ENCODE assay signal across 1 cellular context in the genomic region with DNA sequence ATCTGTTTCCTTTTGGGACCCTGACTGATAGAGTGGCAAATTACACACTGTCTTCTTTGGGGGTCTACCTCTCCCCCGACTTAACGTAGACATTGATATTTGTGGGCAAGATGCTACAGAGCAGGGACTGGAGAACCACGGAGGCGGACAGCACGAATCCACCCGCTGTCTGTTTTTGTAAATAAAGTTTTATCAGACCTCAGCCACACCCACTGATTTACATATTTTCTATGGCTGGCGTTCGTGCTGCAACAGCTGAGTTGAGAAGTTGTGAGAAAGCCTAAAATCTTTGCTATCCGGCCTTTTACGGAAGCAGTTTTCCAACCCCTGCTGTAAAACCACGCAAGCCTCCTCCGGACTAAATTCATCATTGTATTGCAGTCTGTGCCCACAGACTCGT.
TF ChIP-seq lines count a peak whose summit lies in the region.

No MANE protein-coding gene starts in this region.

TF ChIP-seq in K562, 482 proteins besides CTCF, POLR2A, EP300 and RAD21:
- TF ChIP-seq, protein P1, sequence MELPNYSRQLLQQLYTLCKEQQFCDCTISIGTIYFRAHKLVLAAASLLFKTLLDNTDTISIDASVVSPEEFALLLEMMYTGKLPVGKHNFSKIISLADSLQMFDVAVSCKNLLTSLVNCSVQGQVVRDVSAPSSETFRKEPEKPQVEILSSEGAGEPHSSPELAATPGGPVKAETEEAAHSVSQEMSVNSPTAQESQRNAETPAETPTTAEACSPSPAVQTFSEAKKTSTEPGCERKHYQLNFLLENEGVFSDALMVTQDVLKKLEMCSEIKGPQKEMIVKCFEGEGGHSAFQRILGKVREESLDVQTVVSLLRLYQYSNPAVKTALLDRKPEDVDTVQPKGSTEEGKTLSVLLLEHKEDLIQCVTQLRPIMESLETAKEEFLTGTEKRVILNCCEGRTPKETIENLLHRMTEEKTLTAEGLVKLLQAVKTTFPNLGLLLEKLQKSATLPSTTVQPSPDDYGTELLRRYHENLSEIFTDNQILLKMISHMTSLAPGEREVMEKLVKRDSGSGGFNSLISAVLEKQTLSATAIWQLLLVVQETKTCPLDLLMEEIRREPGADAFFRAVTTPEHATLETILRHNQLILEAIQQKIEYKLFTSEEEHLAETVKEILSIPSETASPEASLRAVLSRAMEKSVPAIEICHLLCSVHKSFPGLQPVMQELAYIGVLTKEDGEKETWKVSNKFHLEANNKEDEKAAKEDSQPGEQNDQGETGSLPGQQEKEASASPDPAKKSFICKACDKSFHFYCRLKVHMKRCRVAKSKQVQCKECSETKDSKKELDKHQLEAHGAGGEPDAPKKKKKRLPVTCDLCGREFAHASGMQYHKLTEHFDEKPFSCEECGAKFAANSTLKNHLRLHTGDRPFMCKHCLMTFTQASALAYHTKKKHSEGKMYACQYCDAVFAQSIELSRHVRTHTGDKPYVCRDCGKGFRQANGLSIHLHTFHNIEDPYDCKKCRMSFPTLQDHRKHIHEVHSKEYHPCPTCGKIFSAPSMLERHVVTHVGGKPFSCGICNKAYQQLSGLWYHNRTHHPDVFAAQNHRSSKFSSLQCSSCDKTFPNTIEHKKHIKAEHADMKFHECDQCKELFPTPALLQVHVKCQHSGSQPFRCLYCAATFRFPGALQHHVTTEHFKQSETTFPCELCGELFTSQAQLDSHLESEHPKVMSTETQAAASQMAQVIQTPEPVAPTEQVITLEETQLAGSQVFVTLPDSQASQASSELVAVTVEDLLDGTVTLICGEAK (IDR thresholded peaks at IDR 0.05): peak; percentile 92
- TF ChIP-seq, protein P1 (CRISPR knock-in tag; IDR thresholded peaks at IDR 0.05): peak; percentile 91
- no peak for TF ChIP-seq SNIP1 (IDR thresholded peaks at IDR 0.05; ENCODE audit: low read depth)
